In genomic region chr7:34928052-34928451, GRCh38 we compare ENCODE assay signal across 8 cellular contexts.
DNase-seq lines count a peak whose midpoint lies in the region; ATAC-seq and TF ChIP-seq lines count a peak whose summit lies in the region.

No MANE protein-coding gene starts in this region.

- no peaks in the 10 kb centered on the region for H3K27me3 ChIP-seq in OCI-LY3 (ENCODE audit: low read depth, low read length)

- H3K9me3 ChIP-seq in OCI-LY3 (ENCODE audit: insufficient read depth, low read length), result no peaks in the 10 kb centered on the region

- no peaks in the 10 kb centered on the region for H3K79me2 ChIP-seq in OCI-LY3 (ENCODE audit: low read length)

- H4K20me1 ChIP-seq in OCI-LY3 (ENCODE audit: insufficient read depth, low read length), result no peaks in the 10 kb centered on the region

- no peak overlapping the region for H3K27ac ChIP-seq in OCI-LY3 (ENCODE audit: low read length)

- no peak for ATAC-seq in Right ventricle myocardium superior (ENCODE audit: poor library complexity)
- peak; percentile 84 for ATAC-seq in HG02852 (IDR thresholded peaks at IDR 0.05; ENCODE audit: unreplicated experiment)

- TF ChIP-seq CTCF in OCI-LY3 (IDR thresholded peaks at IDR 0.05; ENCODE audit: low read depth, low read length), result peak; percentile 68

- H3K9ac ChIP-seq in OCI-LY3 (ENCODE audit: low read length), result no peak overlapping the region

- H3K4me3 ChIP-seq in OCI-LY3 (ENCODE audit: low read length), result no peak overlapping the region

- H3K4me2 ChIP-seq in OCI-LY3 (ENCODE audit: low read length), result no peak overlapping the region

- no peaks in the 10 kb centered on the region for H3K9me3 Mint-ChIP-seq in activated naive CD4-positive, alpha-beta T cell treated with anti-CD3 and anti-CD28 coated beads, Interleukin-2, amount 10 ng/mL, durations not matched to agents 7 days and 5 days

- CTCF ChIA-PET in activated naive CD4-positive, alpha-beta T cell treated with anti-CD3 and anti-CD28 coated beads, Interleukin-2, amount 10 ng/mL, durations not matched to agents 7 days and 5 days (lab: Charles Lee), result interaction anchor here (1.0 to 1.5 kb wide), 3 partner anchors 15 to 100 kb away, joined by 3 to 4 read pairs (median 3); no protein-coding TSS in a partner anchor

- H3K4me1 ChIP-seq in OCI-LY3 (ENCODE audit: low read length), result peaks cover 2% of the 10 kb centered on the region; the same call in 1 of the 2 replicates

- H2AFZ ChIP-seq in OCI-LY3 (ENCODE audit: low read depth, low read length), result no peak overlapping the region

- H3K36me3 ChIP-seq in OCI-LY3 (replicated peaks; ENCODE audit: low read depth, low read length), result no peaks in the 10 kb centered on the region

- no peak overlapping the region for H3K4me3 Mint-ChIP-seq in activated naive CD4-positive, alpha-beta T cell treated with anti-CD3 and anti-CD28 coated beads, Interleukin-2, amount 10 ng/mL, durations not matched to agents 7 days and 5 days

- no peaks in the 10 kb centered on the region for H3K36me3 Mint-ChIP-seq in activated naive CD4-positive, alpha-beta T cell treated with anti-CD3 and anti-CD28 coated beads, Interleukin-2, amount 10 ng/mL, durations not matched to agents 7 days and 5 days

- intact Hi-C loops in Right ventricle myocardium superior (cut with DNase I) (no loop called here), cardiac septum (cut with DNase I) (no loop called here)

- H3K4me1 Mint-ChIP-seq in activated naive CD4-positive, alpha-beta T cell treated with anti-CD3 and anti-CD28 coated beads, Interleukin-2, amount 10 ng/mL, durations not matched to agents 7 days and 5 days, result no peaks in the 10 kb centered on the region

- no peak overlapping the region for H3K27ac Mint-ChIP-seq in activated naive CD4-positive, alpha-beta T cell treated with anti-CD3 and anti-CD28 coated beads, Interleukin-2, amount 10 ng/mL, durations not matched to agents 7 days and 5 days

- H3K27me3 Mint-ChIP-seq in activated naive CD4-positive, alpha-beta T cell treated with anti-CD3 and anti-CD28 coated beads, Interleukin-2, amount 10 ng/mL, durations not matched to agents 7 days and 5 days, result no peaks in the 10 kb centered on the region

- DNase-seq in Right ventricle myocardium superior, result peak; percentile 44
- no peak for DNase-seq in cardiac septum (ENCODE audit: low spot score)
- DNase-seq in activated naive CD4-positive, alpha-beta T cell treated with anti-CD3 and anti-CD28 coated beads, Interleukin-2, amount 10 ng/mL, durations not matched to agents 7 days and 5 days, result peak; percentile 56
- peak; percentile 54 for DNase-seq in iPS-NIHi11 (ENCODE audit: low spot score)
- peak; percentile 14 for DNase-seq in stimulated activated CD8-positive, alpha-beta memory T cell treated with anti-CD3 and anti-CD28 coated beads, Interleukin-15, amount 100 ng/mL, for 1 hour (ENCODE audit: low read depth)
- no peak for DNase-seq in NOMO-1 treated with DMSO at 0.1 percent for 48 hours (lab: John Stamatoyannopoulos, UW; ENCODE audit: unreplicated experiment)

Comparison
In these comparisons a context has a peak if more than half of its experiments do, and no peak if none do; other contexts are left out.
1. DNase-seq: peak in Right ventricle myocardium superior (single experiment), activated naive CD4-positive, alpha-beta T cell treated with anti-CD3 and anti-CD28 coated beads, Interleukin-2, amount 10 ng/mL, durations not matched to agents 7 days and 5 days (single experiment), iPS-NIHi11 (single experiment) and stimulated activated CD8-positive, alpha-beta memory T cell treated with anti-CD3 and anti-CD28 coated beads, Interleukin-15, amount 100 ng/mL, for 1 hour (single experiment); none in cardiac septum (single experiment) and NOMO-1 treated with DMSO at 0.1 percent for 48 hours (single experiment).